ENCODE assay signal across 23 cellular contexts in the genomic region with DNA sequence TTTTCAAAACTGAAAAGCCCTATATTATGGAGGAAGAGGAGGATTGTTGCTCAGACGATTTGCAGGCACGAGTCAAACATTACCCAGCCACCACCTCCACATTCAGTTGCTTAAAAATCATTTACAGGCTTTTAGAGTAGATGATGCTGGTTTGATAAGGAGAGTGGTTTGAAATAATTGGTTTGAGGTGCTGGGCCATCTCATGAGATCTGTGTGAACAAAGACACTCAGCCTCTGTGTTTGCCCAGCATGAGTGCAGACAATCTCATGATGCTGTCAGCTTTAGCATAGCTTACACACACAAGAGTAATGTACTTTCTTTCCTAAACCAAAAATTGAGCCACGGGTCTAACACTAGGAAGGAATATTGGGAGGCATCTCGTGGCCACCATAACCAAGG. TPM values are rescaled to one million over a fixed set of nuclear protein-coding genes. Genes with fewer than 3 reads are reported as not detected.
A peak's percentile ranks its signal among the peaks of the same experiment; 100 is the strongest.
DNase-seq lines count a peak whose midpoint lies in the region; ATAC-seq and TF ChIP-seq lines count a peak whose summit lies in the region.
"Had no signal": no experiment of that assay in that cellular context is flagged by ENCODE, and none has a peak within 500 bp of the region (broad histone marks: within the 10 kb centered on the region; RNA-seq: fewer than 3 reads in every experiment).

No MANE protein-coding gene starts in this region.

- H3K4me3 Mint-ChIP-seq in activated CD4-positive, alpha-beta T cell treated with anti-CD3 and anti-CD28 coated beads, Interleukin-2, amount 10 ng/mL, durations not matched to agents 7 days and 5 days: no peak overlapping the region
- peak overlapping the region; percentile 13 for H3K4me3 Mint-ChIP-seq in activated T-helper 1 cell treated with anti-CD3 and anti-CD28 coated beads, Interleukin-12 subunit alpha, Interleukin-12 subunit beta, Interleukin-2, Interleukin-4 antibody, amounts not matched to agents 30 ng/mL and 10 ng/mL and 1 ng/mL, durations not matched to agents 14 hours and 24 hours and 36 hours
- H3K4me3 Mint-ChIP-seq in nephron progenitor cell: no peak overlapping the region

- no peak for DNase-seq in activated CD4-positive, alpha-beta T cell treated with anti-CD3 and anti-CD28 coated beads, Interleukin-2, amount 10 ng/mL, durations not matched to agents 7 days and 5 days
- no peak for DNase-seq in activated CD4-positive, alpha-beta T cell treated with anti-CD3 and anti-CD28 coated beads for 4 hours
- no peak for DNase-seq in HL-60 (ENCODE audit: low read depth in 1 of 2, low spot score in 1 of 2)
- no peak for DNase-seq in activated T-helper 1 cell treated with anti-CD3 and anti-CD28 coated beads, Interleukin-12 subunit alpha, Interleukin-12 subunit beta, Interleukin-2, Interleukin-4 antibody, amounts not matched to agents 30 ng/mL and 10 ng/mL and 1 ng/mL, durations not matched to agents 14 hours and 24 hours and 36 hours (ENCODE audit: low spot score)
- DNase-seq in nephron progenitor cell: no peak
- no peak for DNase-seq in pons (ENCODE audit: low spot score)
- DNase-seq in psoas muscle: no peak
- DNase-seq: COR-L47; effector CD4-positive, alpha-beta T cell; head of caudate nucleus; MV-4-11; NCI-H2107; NCI-H82; nucleus accumbens; stimulated activated CD4-positive, alpha-beta T cell treated with anti-CD3 and anti-CD28 coated beads, Interleukin-4, amount 100 ng/mL, for 4 hours; upper lobe of right lung had no signal

- H3K27ac Mint-ChIP-seq in activated CD4-positive, alpha-beta T cell treated with anti-CD3 and anti-CD28 coated beads, Interleukin-2, amount 10 ng/mL, durations not matched to agents 7 days and 5 days: peak overlapping the region; percentile 70
- H3K27ac Mint-ChIP-seq in activated T-helper 1 cell treated with anti-CD3 and anti-CD28 coated beads, Interleukin-12 subunit alpha, Interleukin-12 subunit beta, Interleukin-2, Interleukin-4 antibody, amounts not matched to agents 30 ng/mL and 10 ng/mL and 1 ng/mL, durations not matched to agents 14 hours and 24 hours and 36 hours: peak overlapping the region; percentile 10
- H3K27ac Mint-ChIP-seq in nephron progenitor cell: peak overlapping the region; percentile 17

- H3K27ac ChIP-seq in HL-60 (replicated peaks) (peak overlapping the region; percentile 96), psoas muscle (no peak overlapping the region)
- H3K27ac ChIP-seq: cardiac muscle cell, upper lobe of right lung had no signal

- POLR2A ChIA-PET in activated CD4-positive, alpha-beta T cell treated with anti-CD3 and anti-CD28 coated beads, Interleukin-2, amount 10 ng/mL, durations not matched to agents 7 days and 5 days (lab: Charles Lee): no interaction called here

- H3K36me3 Mint-ChIP-seq in activated CD4-positive, alpha-beta T cell treated with anti-CD3 and anti-CD28 coated beads, Interleukin-2, amount 10 ng/mL, durations not matched to agents 7 days and 5 days (ENCODE audit: low read depth): peaks cover 67% of the 10 kb centered on the region
- peaks cover 59% of the 10 kb centered on the region for H3K36me3 Mint-ChIP-seq in activated T-helper 1 cell treated with anti-CD3 and anti-CD28 coated beads, Interleukin-12 subunit alpha, Interleukin-12 subunit beta, Interleukin-2, Interleukin-4 antibody, amounts not matched to agents 30 ng/mL and 10 ng/mL and 1 ng/mL, durations not matched to agents 14 hours and 24 hours and 36 hours (ENCODE audit: low read depth)
- H3K36me3 Mint-ChIP-seq in nephron progenitor cell (ENCODE audit: low read depth): peaks cover 22% of the 10 kb centered on the region

- intact Hi-C loops in activated T-helper 1 cell treated with anti-CD3 and anti-CD28 coated beads, Interleukin-12 subunit alpha, Interleukin-12 subunit beta, Interleukin-2, Interleukin-4 antibody, amounts not matched to agents 30 ng/mL and 10 ng/mL and 1 ng/mL, durations not matched to agents 14 hours and 24 hours and 36 hours (cut with micrococcal nuclease): loop anchor here (10.0 kb wide), 1 partner anchor 1102 kb away; no protein-coding TSS in a partner anchor
- intact Hi-C loops in psoas muscle (cut with DNase I): no loop called here

- CTCF ChIA-PET in activated CD4-positive, alpha-beta T cell treated with anti-CD3 and anti-CD28 coated beads, Interleukin-2, amount 10 ng/mL, durations not matched to agents 7 days and 5 days (lab: Charles Lee): interaction anchor here (1.3 kb wide), 1 partner anchor 35 kb away, joined by 3 read pairs; no protein-coding TSS in a partner anchor

- H3K9me3 ChIP-seq in psoas muscle: no peaks in the 10 kb centered on the region
- H3K9me3 ChIP-seq: upper lobe of right lung had no signal

- TF ChIP-seq CTCF in HL-60 (IDR thresholded peaks at IDR 0.05; ENCODE audit: insufficient read depth, low read length): no peak
- no peak for TF ChIP-seq CTCF in nephron progenitor cell (IDR thresholded peaks at IDR 0.05)
- TF ChIP-seq CTCF in psoas muscle (IDR thresholded peaks at IDR 0.05): no peak

- no peaks in the 10 kb centered on the region for H3K9me3 Mint-ChIP-seq in activated CD4-positive, alpha-beta T cell treated with anti-CD3 and anti-CD28 coated beads, Interleukin-2, amount 10 ng/mL, durations not matched to agents 7 days and 5 days
- H3K9me3 Mint-ChIP-seq in activated T-helper 1 cell treated with anti-CD3 and anti-CD28 coated beads, Interleukin-12 subunit alpha, Interleukin-12 subunit beta, Interleukin-2, Interleukin-4 antibody, amounts not matched to agents 30 ng/mL and 10 ng/mL and 1 ng/mL, durations not matched to agents 14 hours and 24 hours and 36 hours: no peaks in the 10 kb centered on the region
- no peaks in the 10 kb centered on the region for H3K9me3 Mint-ChIP-seq in nephron progenitor cell

- ATAC-seq in GM21576 (IDR thresholded peaks at IDR 0.05; ENCODE audit: unreplicated experiment) (no peak), psoas muscle (no peak)
- ATAC-seq: HCT116, HepG2, sciatic nerve, upper lobe of right lung had no signal

- H3K36me3 ChIP-seq in psoas muscle (ENCODE audit: insufficient read depth in 1 of 2, low read depth in 1 of 2): peaks cover 3 to 8% of the 10 kb centered on the region in 2 donors
- H3K36me3 ChIP-seq: cardiac muscle cell had no signal

- H3K27me3 ChIP-seq in HL-60 (ENCODE audit: insufficient read depth, poor library complexity, severe bottlenecking) (no peaks in the 10 kb centered on the region), psoas muscle (ENCODE audit: insufficient read depth in 3 of 3, low read length in 2 of 3) (peaks cover 0 to 29% (median 0%) of the 10 kb centered on the region in 3 donors)
- H3K27me3 ChIP-seq: cardiac muscle cell, upper lobe of right lung had no signal

- 82 to 92% (median 83%) methylated on average over 4 of the region's 4 CpGs for WGBS in psoas muscle, 3 donors

- H3K4me1 ChIP-seq in psoas muscle: peaks cover 29% of the 10 kb centered on the region

- H3K4me3 ChIP-seq in HL-60 (replicated peaks; ENCODE audit: insufficient read depth, low read length) (no peak overlapping the region), psoas muscle (no peak overlapping the region)
- H3K4me3 ChIP-seq: cardiac muscle cell, upper lobe of right lung had no signal

- no peaks in the 10 kb centered on the region for H3K27me3 Mint-ChIP-seq in activated CD4-positive, alpha-beta T cell treated with anti-CD3 and anti-CD28 coated beads, Interleukin-2, amount 10 ng/mL, durations not matched to agents 7 days and 5 days
- H3K27me3 Mint-ChIP-seq in activated T-helper 1 cell treated with anti-CD3 and anti-CD28 coated beads, Interleukin-12 subunit alpha, Interleukin-12 subunit beta, Interleukin-2, Interleukin-4 antibody, amounts not matched to agents 30 ng/mL and 10 ng/mL and 1 ng/mL, durations not matched to agents 14 hours and 24 hours and 36 hours (ENCODE audit: insufficient read depth): no peaks in the 10 kb centered on the region
- H3K27me3 Mint-ChIP-seq in nephron progenitor cell (ENCODE audit: low read depth, poor library complexity): peaks cover 14% of the 10 kb centered on the region

- H3K4me1 Mint-ChIP-seq in activated CD4-positive, alpha-beta T cell treated with anti-CD3 and anti-CD28 coated beads, Interleukin-2, amount 10 ng/mL, durations not matched to agents 7 days and 5 days: peaks cover 73% of the 10 kb centered on the region
- peaks cover 60% of the 10 kb centered on the region for H3K4me1 Mint-ChIP-seq in activated T-helper 1 cell treated with anti-CD3 and anti-CD28 coated beads, Interleukin-12 subunit alpha, Interleukin-12 subunit beta, Interleukin-2, Interleukin-4 antibody, amounts not matched to agents 30 ng/mL and 10 ng/mL and 1 ng/mL, durations not matched to agents 14 hours and 24 hours and 36 hours (ENCODE audit: low read depth)
- peaks cover 32% of the 10 kb centered on the region for H3K4me1 Mint-ChIP-seq in nephron progenitor cell

RNA-seq across cellular contexts. Expression of gene SLC43A3, which starts 4.3 kb away (rescaled TPM):
- total RNA-seq in activated CD4-positive, alpha-beta T cell treated with anti-CD3 and anti-CD28 coated beads, Interleukin-2, amount 10 ng/mL, durations not matched to agents 7 days and 5 days: 100 to 1,000 TPM in 1 of 2 experiments, 10 to 100 TPM in 1; 98.2 to 104 TPM
- total RNA-seq in activated T-helper 1 cell treated with anti-CD3 and anti-CD28 coated beads, Interleukin-12 subunit alpha, Interleukin-12 subunit beta, Interleukin-2, Interleukin-4 antibody, amounts not matched to agents 30 ng/mL and 10 ng/mL and 1 ng/mL, durations not matched to agents 14 hours and 24 hours and 36 hours: 181 and 184 TPM in 2 replicates
- 10 to 100 TPM; 10.6 to 18.8 (median 16.0) TPM for total RNA-seq in psoas muscle
- polyA plus RNA-seq in psoas muscle: 10 to 100 TPM in 1 of 3 donors, 1 to 10 TPM in 2; 5.8 to 14.7 (median 6.4) TPM
- total RNA-seq: HepG2 had no signal

RNA-seq across cellular contexts. Expression of gene PRG2, which starts 32.2 kb away (rescaled TPM):
- total RNA-seq in activated CD4-positive, alpha-beta T cell treated with anti-CD3 and anti-CD28 coated beads, Interleukin-2, amount 10 ng/mL, durations not matched to agents 7 days and 5 days: under 1 TPM; 0.17 to 0.40 TPM
- total RNA-seq in activated T-helper 1 cell treated with anti-CD3 and anti-CD28 coated beads, Interleukin-12 subunit alpha, Interleukin-12 subunit beta, Interleukin-2, Interleukin-4 antibody, amounts not matched to agents 30 ng/mL and 10 ng/mL and 1 ng/mL, durations not matched to agents 14 hours and 24 hours and 36 hours: not detected in 2 replicates
- under 1 TPM in 1 of 4 donors, not detected in 3; 0.25 TPM for total RNA-seq in psoas muscle
- not detected for polyA plus RNA-seq in psoas muscle
- total RNA-seq: cardiac muscle cell, HepG2, sciatic nerve, upper lobe of right lung had no signal
- polyA plus RNA-seq: cardiac muscle cell, HepG2 had no signal

RNA-seq across cellular contexts. Expression of gene RTN4RL2, which starts 37.7 kb away (rescaled TPM):
- total RNA-seq in activated CD4-positive, alpha-beta T cell treated with anti-CD3 and anti-CD28 coated beads, Interleukin-2, amount 10 ng/mL, durations not matched to agents 7 days and 5 days: under 1 TPM in 1 of 2 experiments, not detected in 1; 0.35 TPM
- total RNA-seq in activated T-helper 1 cell treated with anti-CD3 and anti-CD28 coated beads, Interleukin-12 subunit alpha, Interleukin-12 subunit beta, Interleukin-2, Interleukin-4 antibody, amounts not matched to agents 30 ng/mL and 10 ng/mL and 1 ng/mL, durations not matched to agents 14 hours and 24 hours and 36 hours: 0.54 TPM in 1 of 2 replicates, not detected in the other
- total RNA-seq in psoas muscle: 1 to 10 TPM in 1 of 4 donors, under 1 TPM in 3; 0.77 to 1.1 (median 0.84) TPM
- polyA plus RNA-seq in psoas muscle: under 1 TPM; 0.44 to 0.61 (median 0.49) TPM

RNA-seq across cellular contexts. Expression of gene PRG3, which starts 41.7 kb away (rescaled TPM):
- total RNA-seq in activated CD4-positive, alpha-beta T cell treated with anti-CD3 and anti-CD28 coated beads, Interleukin-2, amount 10 ng/mL, durations not matched to agents 7 days and 5 days: not detected
- not detected in 2 replicates for total RNA-seq in activated T-helper 1 cell treated with anti-CD3 and anti-CD28 coated beads, Interleukin-12 subunit alpha, Interleukin-12 subunit beta, Interleukin-2, Interleukin-4 antibody, amounts not matched to agents 30 ng/mL and 10 ng/mL and 1 ng/mL, durations not matched to agents 14 hours and 24 hours and 36 hours
- total RNA-seq in psoas muscle: not detected
- not detected for polyA plus RNA-seq in psoas muscle
- total RNA-seq: cardiac muscle cell, HepG2, sciatic nerve, upper lobe of right lung had no signal
- polyA plus RNA-seq: adipose tissue, cardiac muscle cell, HepG2, keratinocyte had no signal

Comparison
In these comparisons a context has a peak if more than half of its experiments do, and no peak if none do; other contexts are left out.
1. H3K27ac Mint-ChIP-seq: peak in every context shown above with its lines; median percentile 70 in activated CD4-positive, alpha-beta T cell treated with anti-CD3 and anti-CD28 coated beads, Interleukin-2, amount 10 ng/mL, durations not matched to agents 7 days and 5 days; 17 in nephron progenitor cell; 10 in activated T-helper 1 cell treated with anti-CD3 and anti-CD28 coated beads, Interleukin-12 subunit alpha, Interleukin-12 subunit beta, Interleukin-2, Interleukin-4 antibody, amounts not matched to agents 30 ng/mL and 10 ng/mL and 1 ng/mL, durations not matched to agents 14 hours and 24 hours and 36 hours.